Comparison of ENCODE assay signal across 8 cellular contexts in genomic region chr12:115916910-115917668, GRCh38.
DNase-seq lines count a peak whose midpoint lies in the region; ATAC-seq and TF ChIP-seq lines count a peak whose summit lies in the region.

No MANE protein-coding gene starts in this region.

- no peaks in the 10 kb centered on the region for H3K9me3 ChIP-seq in CD8-positive, alpha-beta memory T cell (ENCODE audit: low read length)
- H3K9me3 ChIP-seq in colonic mucosa (no peaks in the 10 kb centered on the region), right lobe of liver (no peaks in the 10 kb centered on the region)

- H3K4me1 Mint-ChIP-seq in CD8-positive, alpha-beta memory T cell, result peaks cover 0 to 3% (median 2%) of the 10 kb centered on the region in 3 donors

- peak; percentile 42 to 77 (median 61) for DNase-seq in CD8-positive, alpha-beta memory T cell
- DNase-seq in NCI-H1417 treated with DMSO at 0.1 percent for 48 hours (lab: John Stamatoyannopoulos, UW), result peak; percentile 37
- peak; percentile 83 for DNase-seq in activated CD4-positive, alpha-beta T cell treated with anti-CD3 and anti-CD28 coated beads for 48 hours
- DNase-seq in colonic mucosa, result peak; percentile 78
- peak; percentile 70 to 77 (median 71) for DNase-seq in right lobe of liver
- peak; percentile 41 to 62 (median 52) for DNase-seq in stimulated activated CD4-positive, alpha-beta T cell treated with anti-CD3 and anti-CD28 coated beads, TNF-alpha, amount 100 ng/mL, for 48 hours (ENCODE audit: low read depth in 3 of 3)
- DNase-seq in NCI-H1694 treated with DMSO at 0.1 percent for 48 hours (lab: John Stamatoyannopoulos, UW), result no peak

- H3K27me3 Mint-ChIP-seq in CD8-positive, alpha-beta memory T cell, result peaks cover 29 to 75% of the 10 kb centered on the region in 2 donors

- no peaks in the 10 kb centered on the region for H3K4me1 ChIP-seq in CD8-positive, alpha-beta memory T cell (ENCODE audit: insufficient read depth, low read length)
- H3K4me1 ChIP-seq in colonic mucosa (no peaks in the 10 kb centered on the region), right lobe of liver (peaks cover 0 to 5% (median 0%) of the 10 kb centered on the region in 4 donors)

- H3K27me3 ChIP-seq in CD8-positive, alpha-beta memory T cell (ENCODE audit: insufficient read depth, low read length, poor library complexity, severe bottlenecking), result no peaks in the 10 kb centered on the region
- H3K27me3 ChIP-seq in colonic mucosa (peaks cover 6% of the 10 kb centered on the region), right lobe of liver (no peaks in the 10 kb centered on the region)

- TF ChIP-seq CTCF in colonic mucosa (IDR thresholded peaks at IDR 0.05), result peak; percentile 91
- TF ChIP-seq CTCF in right lobe of liver (IDR thresholded peaks at IDR 0.05), result peak; percentile 91 to 96 (median 93)

- ATAC-seq in GM21515 (IDR thresholded peaks at IDR 0.05; ENCODE audit: unreplicated experiment) (peak; percentile 73), right lobe of liver (peak; percentile 95 to 98 (median 98))

- H3K9ac ChIP-seq in colonic mucosa (ENCODE audit: low read depth in 2 of 2, low read length in 2 of 2), result peak overlapping the region in 1 of 2 donors; percentile 12

- no peaks in the 10 kb centered on the region for H3K36me3 ChIP-seq in CD8-positive, alpha-beta memory T cell (ENCODE audit: insufficient read depth, low read length)
- H3K36me3 ChIP-seq in colonic mucosa (no peaks in the 10 kb centered on the region), right lobe of liver (no peaks in the 10 kb centered on the region)

- no peak for TF ChIP-seq POLR2A in right lobe of liver (IDR thresholded peaks at IDR 0.05)

- intact Hi-C loops in colonic mucosa (cut with DNase I) (loop anchor here (5.0 kb wide), 3 partner anchors 50 to 1255 kb away; no protein-coding TSS in a partner anchor), right lobe of liver (cut with DNase I) (loop anchor here (5.0 to 10.0 kb wide), 2 partner anchors 1252 to 1255 kb away; no protein-coding TSS in a partner anchor)

- POLR2A ChIA-PET in CD8-positive, alpha-beta memory T cell (lab: Charles Lee), result no interaction called here

- peaks cover 0 to 1% (median 0%) of the 10 kb centered on the region in 5 donors for H3K9me3 Mint-ChIP-seq in CD8-positive, alpha-beta memory T cell

- no peak overlapping the region for H3K27ac Mint-ChIP-seq in CD8-positive, alpha-beta memory T cell

- no peak overlapping the region for H3K4me3 ChIP-seq in CD8-positive, alpha-beta memory T cell (ENCODE audit: low read length)
- no peak overlapping the region for H3K4me3 ChIP-seq in colonic mucosa
- H3K4me3 ChIP-seq in right lobe of liver, result peak overlapping the region in 1 of 3 donors; percentile 5

- whole genome bisulfite sequencing in right lobe of liver (ENCODE audit: insufficient coverage, low coverage, low lambda C conversion rate, missing lambda C conversion rate), result 14% methylated on average over 15 of the region's 57 CpGs

- H3K36me3 Mint-ChIP-seq in CD8-positive, alpha-beta memory T cell, result no peaks in the 10 kb centered on the region

- CTCF ChIA-PET in CD8-positive, alpha-beta memory T cell (lab: Charles Lee), result interaction anchor here (0.8 to 2.1 kb wide), 5 partner anchors 9 to 1936 kb away, joined by 3 to 10 read pairs (median 5); no protein-coding TSS in a partner anchor

- H3K27ac ChIP-seq in CD8-positive, alpha-beta memory T cell (ENCODE audit: low read depth, low read length), result no peak overlapping the region
- H3K27ac ChIP-seq in colonic mucosa, result no peak overlapping the region
- H3K27ac ChIP-seq in right lobe of liver, result no peak overlapping the region

- H3K4me3 Mint-ChIP-seq in CD8-positive, alpha-beta memory T cell, result peak overlapping the region in 3 of 7 donors; percentile 7 to 59 (median 44)
